Comparison of ENCODE assay signal across 2 cellular contexts in the genomic region with DNA sequence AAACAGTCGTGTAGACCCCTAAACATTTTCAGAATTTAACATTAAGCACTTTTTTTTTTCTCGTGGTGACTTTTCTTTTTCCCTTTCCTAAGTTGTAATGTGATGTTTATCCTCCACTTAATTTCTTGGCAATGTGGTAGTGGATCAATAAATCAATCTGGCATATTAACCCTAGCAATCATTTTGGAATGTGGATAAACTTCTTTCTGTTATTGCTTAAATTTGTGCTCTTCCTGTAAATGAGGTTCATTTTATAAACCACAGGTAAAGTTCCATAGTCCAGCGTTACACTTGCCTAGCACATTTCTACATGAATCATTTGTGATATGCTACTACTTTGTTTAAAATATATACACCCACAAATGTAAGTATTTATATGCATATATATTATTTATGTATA.
A peak's percentile ranks its signal among the peaks of the same experiment; 100 is the strongest.
TF ChIP-seq lines count a peak whose summit lies in the region.

No MANE protein-coding gene starts in this region.

TF ChIP-seq in liver, 16 proteins besides CTCF, POLR2A, EP300 and RAD21 (continued from another document):
- TF ChIP-seq, protein P1, sequence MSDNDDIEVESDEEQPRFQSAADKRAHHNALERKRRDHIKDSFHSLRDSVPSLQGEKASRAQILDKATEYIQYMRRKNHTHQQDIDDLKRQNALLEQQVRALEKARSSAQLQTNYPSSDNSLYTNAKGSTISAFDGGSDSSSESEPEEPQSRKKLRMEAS (IDR thresholded peaks at IDR 0.05), result peak; percentile 44
- TF ChIP-seq JUND (IDR thresholded peaks at IDR 0.05), result peak; percentile 40 to 63
- peak; percentile 75 for TF ChIP-seq YY1 (IDR thresholded peaks at IDR 0.05)
- no peak for TF ChIP-seq FOXA1 (IDR thresholded peaks at IDR 0.05)
- TF ChIP-seq TAF1 (conservative IDR thresholded peaks at IDR 0.05), result no peak
- no peak for TF ChIP-seq FOXA2 (IDR thresholded peaks at IDR 0.05)
- TF ChIP-seq SP1 (IDR thresholded peaks at IDR 0.05), result peak; percentile 86
- TF ChIP-seq, protein P2, sequence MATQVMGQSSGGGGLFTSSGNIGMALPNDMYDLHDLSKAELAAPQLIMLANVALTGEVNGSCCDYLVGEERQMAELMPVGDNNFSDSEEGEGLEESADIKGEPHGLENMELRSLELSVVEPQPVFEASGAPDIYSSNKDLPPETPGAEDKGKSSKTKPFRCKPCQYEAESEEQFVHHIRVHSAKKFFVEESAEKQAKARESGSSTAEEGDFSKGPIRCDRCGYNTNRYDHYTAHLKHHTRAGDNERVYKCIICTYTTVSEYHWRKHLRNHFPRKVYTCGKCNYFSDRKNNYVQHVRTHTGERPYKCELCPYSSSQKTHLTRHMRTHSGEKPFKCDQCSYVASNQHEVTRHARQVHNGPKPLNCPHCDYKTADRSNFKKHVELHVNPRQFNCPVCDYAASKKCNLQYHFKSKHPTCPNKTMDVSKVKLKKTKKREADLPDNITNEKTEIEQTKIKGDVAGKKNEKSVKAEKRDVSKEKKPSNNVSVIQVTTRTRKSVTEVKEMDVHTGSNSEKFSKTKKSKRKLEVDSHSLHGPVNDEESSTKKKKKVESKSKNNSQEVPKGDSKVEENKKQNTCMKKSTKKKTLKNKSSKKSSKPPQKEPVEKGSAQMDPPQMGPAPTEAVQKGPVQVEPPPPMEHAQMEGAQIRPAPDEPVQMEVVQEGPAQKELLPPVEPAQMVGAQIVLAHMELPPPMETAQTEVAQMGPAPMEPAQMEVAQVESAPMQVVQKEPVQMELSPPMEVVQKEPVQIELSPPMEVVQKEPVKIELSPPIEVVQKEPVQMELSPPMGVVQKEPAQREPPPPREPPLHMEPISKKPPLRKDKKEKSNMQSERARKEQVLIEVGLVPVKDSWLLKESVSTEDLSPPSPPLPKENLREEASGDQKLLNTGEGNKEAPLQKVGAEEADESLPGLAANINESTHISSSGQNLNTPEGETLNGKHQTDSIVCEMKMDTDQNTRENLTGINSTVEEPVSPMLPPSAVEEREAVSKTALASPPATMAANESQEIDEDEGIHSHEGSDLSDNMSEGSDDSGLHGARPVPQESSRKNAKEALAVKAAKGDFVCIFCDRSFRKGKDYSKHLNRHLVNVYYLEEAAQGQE (IDR thresholded peaks at IDR 0.05), result no peak
- TF ChIP-seq, protein P3, sequence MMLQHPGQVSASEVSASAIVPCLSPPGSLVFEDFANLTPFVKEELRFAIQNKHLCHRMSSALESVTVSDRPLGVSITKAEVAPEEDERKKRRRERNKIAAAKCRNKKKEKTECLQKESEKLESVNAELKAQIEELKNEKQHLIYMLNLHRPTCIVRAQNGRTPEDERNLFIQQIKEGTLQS (IDR thresholded peaks at IDR 0.05), result no peak
- peak; percentile 73 for TF ChIP-seq HNF4G (IDR thresholded peaks at IDR 0.05)
TF ChIP-seq in liver: peak in this region for 9.

TF ChIP-seq in HepG2, 621 proteins besides CTCF, POLR2A, EP300 and RAD21 (continued from another document):
- TF ChIP-seq, protein P4, sequence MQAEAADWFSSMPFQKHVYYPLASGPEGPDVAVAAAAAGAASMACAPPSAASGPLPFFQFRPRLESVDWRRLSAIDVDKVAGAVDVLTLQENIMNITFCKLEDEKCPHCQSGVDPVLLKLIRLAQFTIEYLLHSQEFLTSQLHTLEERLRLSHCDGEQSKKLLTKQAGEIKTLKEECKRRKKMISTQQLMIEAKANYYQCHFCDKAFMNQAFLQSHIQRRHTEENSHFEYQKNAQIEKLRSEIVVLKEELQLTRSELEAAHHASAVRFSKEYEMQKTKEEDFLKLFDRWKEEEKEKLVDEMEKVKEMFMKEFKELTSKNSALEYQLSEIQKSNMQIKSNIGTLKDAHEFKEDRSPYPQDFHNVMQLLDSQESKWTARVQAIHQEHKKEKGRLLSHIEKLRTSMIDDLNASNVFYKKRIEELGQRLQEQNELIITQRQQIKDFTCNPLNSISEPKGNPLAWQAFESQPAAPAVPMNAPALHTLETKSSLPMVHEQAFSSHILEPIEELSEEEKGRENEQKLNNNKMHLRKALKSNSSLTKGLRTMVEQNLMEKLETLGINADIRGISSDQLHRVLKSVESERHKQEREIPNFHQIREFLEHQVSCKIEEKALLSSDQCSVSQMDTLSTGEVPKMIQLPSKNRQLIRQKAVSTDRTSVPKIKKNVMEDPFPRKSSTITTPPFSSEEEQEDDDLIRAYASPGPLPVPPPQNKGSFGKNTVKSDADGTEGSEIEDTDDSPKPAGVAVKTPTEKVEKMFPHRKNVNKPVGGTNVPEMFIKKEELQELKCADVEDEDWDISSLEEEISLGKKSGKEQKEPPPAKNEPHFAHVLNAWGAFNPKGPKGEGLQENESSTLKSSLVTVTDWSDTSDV (CRISPR knock-in tag; IDR thresholded peaks at IDR 0.05), result no peak
- no peak for TF ChIP-seq ZNF564 (CRISPR knock-in tag; IDR thresholded peaks at IDR 0.05)
